23 cellular contexts compared by ENCODE assay signal in the genomic region with DNA sequence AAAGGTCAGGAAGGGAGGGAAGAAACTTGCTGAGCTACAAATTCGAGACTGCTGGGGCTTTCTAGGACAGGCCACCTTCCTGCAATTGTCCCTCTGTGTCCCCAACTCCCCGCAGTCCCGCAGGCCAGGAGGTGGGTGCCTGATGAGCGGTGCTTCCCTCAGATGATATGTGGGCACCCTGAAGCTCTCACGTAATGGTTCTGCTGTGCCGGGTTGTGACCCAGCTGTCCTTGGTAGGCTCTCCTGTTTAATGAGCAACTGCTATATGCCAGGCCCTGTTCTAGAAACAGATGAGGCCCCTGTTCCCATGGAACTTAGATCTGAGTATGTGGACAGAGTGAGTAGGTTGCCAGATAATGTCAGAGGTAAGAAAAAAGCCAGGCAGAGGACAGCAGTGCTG.
"Had no signal": no experiment of that assay in that cellular context is flagged by ENCODE, and none has a peak within 500 bp of the region (broad histone marks: within the 10 kb centered on the region; RNA-seq: fewer than 3 reads in every experiment).

No MANE protein-coding gene starts in this region.

- H3K4me3 ChIP-seq: adrenal gland, ascending aorta, esophagus muscularis mucosa, ovary, prostate gland, spleen, thoracic aorta had no signal

- H3K4me1 Mint-ChIP-seq: activated CD4-positive, alpha-beta T cell treated with anti-CD3 and anti-CD28 coated beads, Interleukin-2, amount 10 ng/mL, durations not matched to agents 7 days and 5 days; activated T-helper 17 cell treated with anti-CD3 and anti-CD28 coated beads, Interleukin-2, amount 50 U/mL, for 72 hours had no signal

- H3K4me1 ChIP-seq: adrenal gland, ascending aorta, esophagus muscularis mucosa, prostate gland had no signal

- ATAC-seq: activated CD8-positive, alpha-beta T cell treated with anti-CD3 and anti-CD28 coated beads for 36 hours; activated T-helper 17 cell treated with anti-CD3 and anti-CD28 coated beads, Interleukin-2, amount 50 U/mL, for 72 hours; left ventricle myocardium superior had no signal

- H3K9me3 ChIP-seq: adrenal gland, ascending aorta, esophagus muscularis mucosa, ovary, prostate gland, spleen, thoracic aorta had no signal

- H3K27me3 ChIP-seq: adrenal gland, ascending aorta, brain microvascular endothelial cell, esophagus muscularis mucosa, ovary, spleen had no signal

- H3K27me3 Mint-ChIP-seq: activated CD4-positive, alpha-beta T cell treated with anti-CD3 and anti-CD28 coated beads, Interleukin-2, amount 10 ng/mL, durations not matched to agents 7 days and 5 days; activated CD8-positive, alpha-beta T cell treated with anti-CD3 and anti-CD28 coated beads for 36 hours; activated naive CD8-positive, alpha-beta T cell; activated T-helper 17 cell treated with anti-CD3 and anti-CD28 coated beads, Interleukin-2, amount 50 U/mL, for 72 hours had no signal

- H3K4me3 Mint-ChIP-seq: activated CD4-positive, alpha-beta T cell treated with anti-CD3 and anti-CD28 coated beads, Interleukin-2, amount 10 ng/mL, durations not matched to agents 7 days and 5 days; activated CD8-positive, alpha-beta T cell treated with anti-CD3 and anti-CD28 coated beads for 36 hours; activated naive CD8-positive, alpha-beta T cell; activated T-helper 17 cell treated with anti-CD3 and anti-CD28 coated beads, Interleukin-2, amount 50 U/mL, for 72 hours had no signal

- H3K36me3 ChIP-seq: adrenal gland, brain microvascular endothelial cell, ovary had no signal

- H3K9me3 Mint-ChIP-seq: activated CD4-positive, alpha-beta T cell treated with anti-CD3 and anti-CD28 coated beads, Interleukin-2, amount 10 ng/mL, durations not matched to agents 7 days and 5 days; activated CD8-positive, alpha-beta T cell treated with anti-CD3 and anti-CD28 coated beads for 36 hours; activated T-helper 17 cell treated with anti-CD3 and anti-CD28 coated beads, Interleukin-2, amount 50 U/mL, for 72 hours had no signal

- DNase-seq: activated CD4-positive, alpha-beta T cell treated with anti-CD3 and anti-CD28 coated beads, Interleukin-2, amount 10 ng/mL, durations not matched to agents 7 days and 5 days; activated CD4-positive, CD25-positive, alpha-beta regulatory T cell treated with anti-CD3 and anti-CD28 coated beads, Interleukin-2, amount 50 U/mL, for 72 hours; activated CD8-positive, alpha-beta T cell treated with anti-CD3 and anti-CD28 coated beads for 36 hours; activated naive CD4-positive, alpha-beta T cell; activated T-cell treated with anti-CD3 and anti-CD28 coated beads, Interleukin-2, amount 50 U/mL, for 1 hour; adrenal gland; brain microvascular endothelial cell; central memory CD4-positive, alpha-beta T cell; effector memory CD4-positive, alpha-beta T cell; glutamatergic neuron; hypothalamus; left ventricle myocardium superior; ovary; spleen; stimulated activated CD4-positive, alpha-beta T cell treated with anti-CD3 and anti-CD28 coated beads, Interleukin-4, amount 100 ng/mL, for 1 hour; stimulated activated naive CD4-positive, alpha-beta T cell treated with Interleukin-2 at 50 U/mL for 16 hours; T-helper 2 cell had no signal

- H3K27ac Mint-ChIP-seq: activated CD4-positive, alpha-beta T cell treated with anti-CD3 and anti-CD28 coated beads, Interleukin-2, amount 10 ng/mL, durations not matched to agents 7 days and 5 days; activated CD8-positive, alpha-beta T cell treated with anti-CD3 and anti-CD28 coated beads for 36 hours; activated naive CD8-positive, alpha-beta T cell; activated T-helper 17 cell treated with anti-CD3 and anti-CD28 coated beads, Interleukin-2, amount 50 U/mL, for 72 hours had no signal
